In the genomic region with DNA sequence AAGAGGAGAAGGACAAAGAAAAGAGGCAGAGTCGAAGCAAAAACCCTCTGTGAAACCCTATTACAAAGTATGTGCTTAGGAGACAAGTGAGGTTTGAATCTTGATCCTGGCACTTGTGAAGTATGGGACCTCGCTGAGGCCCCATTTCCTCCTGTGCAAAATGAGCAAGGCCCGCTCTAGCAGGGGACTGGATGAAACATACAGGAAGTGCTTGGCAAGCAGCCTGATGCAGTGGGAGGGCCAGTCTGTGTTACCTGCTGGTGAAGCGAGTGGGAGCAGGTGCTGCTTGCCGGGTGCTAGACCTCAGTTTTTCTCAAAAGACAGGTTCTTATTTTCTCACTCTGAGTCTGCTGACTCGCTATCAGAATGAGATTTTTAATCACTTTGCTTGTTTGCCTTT, we compare ENCODE assay signal across 18 cellular contexts.
A peak's percentile ranks its signal among the peaks of the same experiment; 100 is the strongest.
DNase-seq lines count a peak whose midpoint lies in the region; ATAC-seq and TF ChIP-seq lines count a peak whose summit lies in the region.
"Had no signal": no experiment of that assay in that cellular context is flagged by ENCODE, and none has a peak within 500 bp of the region (broad histone marks: within the 10 kb centered on the region; RNA-seq: fewer than 3 reads in every experiment).

No MANE protein-coding gene starts in this region.

- TF ChIP-seq CTCF in nephron (IDR thresholded peaks at IDR 0.05; ENCODE audit: unreplicated experiment in 3 of 3) (no peak), foreskin keratinocyte (conservative IDR thresholded peaks at IDR 0.05) (no peak)

- H3K27me3 Mint-ChIP-seq in activated CD4-positive, alpha-beta T cell treated with anti-CD3 and anti-CD28 coated beads, Interleukin-2, amount 10 ng/mL, durations not matched to agents 24 days and 14 days, result peaks cover 9% of the 10 kb centered on the region
- peaks cover 4% of the 10 kb centered on the region for H3K27me3 Mint-ChIP-seq in nephron (ENCODE audit: low read depth)

- no peaks in the 10 kb centered on the region for H3K4me1 ChIP-seq in foreskin keratinocyte
- H3K4me1 ChIP-seq: thyroid gland had no signal

- H3K27me3 ChIP-seq in foreskin keratinocyte, result peaks cover 24% of the 10 kb centered on the region
- H3K27me3 ChIP-seq: ovary, thyroid gland had no signal

- H3K4me1 Mint-ChIP-seq in activated CD4-positive, alpha-beta T cell treated with anti-CD3 and anti-CD28 coated beads, Interleukin-2, amount 10 ng/mL, durations not matched to agents 24 days and 14 days, result peaks cover 8% of the 10 kb centered on the region
- H3K4me1 Mint-ChIP-seq in nephron, result peaks cover 5% of the 10 kb centered on the region

- intact Hi-C loops in activated CD4-positive, alpha-beta T cell treated with anti-CD3 and anti-CD28 coated beads, Interleukin-2, amount 10 ng/mL, durations not matched to agents 24 days and 14 days (cut with micrococcal nuclease), result no loop called here

- peaks cover 4% of the 10 kb centered on the region for H3K9me3 Mint-ChIP-seq in activated CD4-positive, alpha-beta T cell treated with anti-CD3 and anti-CD28 coated beads, Interleukin-2, amount 10 ng/mL, durations not matched to agents 24 days and 14 days
- H3K9me3 Mint-ChIP-seq in nephron, result peaks cover 3% of the 10 kb centered on the region

- no peak overlapping the region for H3K27ac Mint-ChIP-seq in activated CD4-positive, alpha-beta T cell treated with anti-CD3 and anti-CD28 coated beads, Interleukin-2, amount 10 ng/mL, durations not matched to agents 24 days and 14 days
- H3K27ac Mint-ChIP-seq in nephron, result peak overlapping the region in 2 of 3 experiments; percentile 20 to 62
- H3K27ac Mint-ChIP-seq: immature natural killer cell had no signal

- ATAC-seq in foreskin keratinocyte, result no peak
- ATAC-seq: Right ventricle myocardium inferior had no signal

- DNase-seq in activated CD4-positive, alpha-beta T cell treated with anti-CD3 and anti-CD28 coated beads for 4 hours, result peak; percentile 2 to 7
- no peak for DNase-seq in activated CD4-positive, alpha-beta T cell treated with anti-CD3 and anti-CD28 coated beads, Interleukin-2, amount 10 ng/mL, durations not matched to agents 24 days and 14 days
- DNase-seq in NCI-H345 (lab: John Stamatoyannopoulos, UW) (peak; percentile 67), foreskin keratinocyte (no peak), NCI-H526 (lab: John Stamatoyannopoulos, UW) (no peak)
- peak; percentile 23 for DNase-seq in activated naive CD4-positive, alpha-beta T cell treated with anti-CD3 and anti-CD28 coated beads, Interleukin-2, amount 50 U/mL, for 16 hours
- DNase-seq in activated CD4-positive, CD25-positive, alpha-beta regulatory T cell (lab: John Stamatoyannopoulos, UW), result no peak
- DNase-seq: ACHN, foreskin fibroblast, immature natural killer cell, midbrain, NCI-H446, ovary, small intestine, T1000, thyroid gland had no signal

- H3K36me3 Mint-ChIP-seq in activated CD4-positive, alpha-beta T cell treated with anti-CD3 and anti-CD28 coated beads, Interleukin-2, amount 10 ng/mL, durations not matched to agents 24 days and 14 days (ENCODE audit: low read depth), result no peaks in the 10 kb centered on the region
- peaks cover 3% of the 10 kb centered on the region for H3K36me3 Mint-ChIP-seq in nephron (ENCODE audit: low read depth)
- H3K36me3 Mint-ChIP-seq: immature natural killer cell had no signal

- no peak overlapping the region for H3K27ac ChIP-seq in foreskin keratinocyte
- H3K27ac ChIP-seq: ovary, thyroid gland had no signal

- H3K4me3 Mint-ChIP-seq in activated CD4-positive, alpha-beta T cell treated with anti-CD3 and anti-CD28 coated beads, Interleukin-2, amount 10 ng/mL, durations not matched to agents 24 days and 14 days, result no peak overlapping the region
- H3K4me3 Mint-ChIP-seq in nephron, result no peak overlapping the region
- H3K4me3 Mint-ChIP-seq: immature natural killer cell had no signal

Comparison
In these comparisons a context has a peak if more than half of its experiments do, and no peak if none do; other contexts are left out.
1. DNase-seq: peak in activated CD4-positive, alpha-beta T cell treated with anti-CD3 and anti-CD28 coated beads for 4 hours (2 of 2), NCI-H345 (single experiment) and activated naive CD4-positive, alpha-beta T cell treated with anti-CD3 and anti-CD28 coated beads, Interleukin-2, amount 50 U/mL, for 16 hours (single experiment); none in activated CD4-positive, alpha-beta T cell treated with anti-CD3 and anti-CD28 coated beads, Interleukin-2, amount 10 ng/mL, durations not matched to agents 24 days and 14 days (single experiment), activated CD4-positive, CD25-positive, alpha-beta regulatory T cell (0 of 4), foreskin keratinocyte (0 of 2) and NCI-H526 (0 of 2).